ENCODE assay signal across 24 cellular contexts in genomic region chr1:34611571-34611970, GRCh38.
"Had no signal": no experiment of that assay in that cellular context is flagged by ENCODE, and none has a peak within 500 bp of the region (broad histone marks: within the 10 kb centered on the region; RNA-seq: fewer than 3 reads in every experiment).

No MANE protein-coding gene starts in this region.

- H3K9me3 ChIP-seq: colonic mucosa, esophagus muscularis mucosa, esophagus squamous epithelium, gastrocnemius medialis, gastroesophageal sphincter, heart left ventricle, heart right ventricle had no signal

- H3K27ac ChIP-seq: colonic mucosa, coronary artery, dorsolateral prefrontal cortex, epithelial cell of prostate, esophagus muscularis mucosa, esophagus squamous epithelium, foreskin keratinocyte, gastrocnemius medialis, gastroesophageal sphincter, heart left ventricle, heart right ventricle had no signal

- H3K36me3 ChIP-seq: colonic mucosa, esophagus muscularis mucosa, esophagus squamous epithelium, gastrocnemius medialis, gastroesophageal sphincter, heart left ventricle, heart right ventricle had no signal

- H3K4me3 ChIP-seq: colonic mucosa, coronary artery, dorsolateral prefrontal cortex, esophagus muscularis mucosa, esophagus squamous epithelium, gastrocnemius medialis, gastroesophageal sphincter, heart left ventricle, heart right ventricle had no signal

- H3K4me1 ChIP-seq: colonic mucosa, esophagus muscularis mucosa, esophagus squamous epithelium, foreskin keratinocyte, gastrocnemius medialis, gastroesophageal sphincter, heart left ventricle, heart right ventricle had no signal

- H3K27me3 ChIP-seq: colonic mucosa, foreskin keratinocyte had no signal

- DNase-seq: colonic mucosa; cortex of kidney; dermis blood vessel endothelial cell; dorsolateral prefrontal cortex; effector CD4-positive, alpha-beta T cell; effector CD8-positive, alpha-beta T cell; effector memory CD4-positive, alpha-beta T cell; effector memory CD8-positive, alpha-beta T cell; endodermal cell; erythroblast; esophagus squamous epithelium; foreskin fibroblast; foreskin keratinocyte; foreskin melanocyte; gastrocnemius medialis; glutamatergic neuron; head of caudate nucleus; heart left ventricle; heart right ventricle had no signal

- ATAC-seq: effector memory CD8-positive, alpha-beta T cell; esophagus mucosa; foreskin keratinocyte; gastrocnemius medialis; gastroesophageal sphincter; heart left ventricle; heart right ventricle had no signal
